ENCODE assay signal across 1 cellular context in the genomic region with DNA sequence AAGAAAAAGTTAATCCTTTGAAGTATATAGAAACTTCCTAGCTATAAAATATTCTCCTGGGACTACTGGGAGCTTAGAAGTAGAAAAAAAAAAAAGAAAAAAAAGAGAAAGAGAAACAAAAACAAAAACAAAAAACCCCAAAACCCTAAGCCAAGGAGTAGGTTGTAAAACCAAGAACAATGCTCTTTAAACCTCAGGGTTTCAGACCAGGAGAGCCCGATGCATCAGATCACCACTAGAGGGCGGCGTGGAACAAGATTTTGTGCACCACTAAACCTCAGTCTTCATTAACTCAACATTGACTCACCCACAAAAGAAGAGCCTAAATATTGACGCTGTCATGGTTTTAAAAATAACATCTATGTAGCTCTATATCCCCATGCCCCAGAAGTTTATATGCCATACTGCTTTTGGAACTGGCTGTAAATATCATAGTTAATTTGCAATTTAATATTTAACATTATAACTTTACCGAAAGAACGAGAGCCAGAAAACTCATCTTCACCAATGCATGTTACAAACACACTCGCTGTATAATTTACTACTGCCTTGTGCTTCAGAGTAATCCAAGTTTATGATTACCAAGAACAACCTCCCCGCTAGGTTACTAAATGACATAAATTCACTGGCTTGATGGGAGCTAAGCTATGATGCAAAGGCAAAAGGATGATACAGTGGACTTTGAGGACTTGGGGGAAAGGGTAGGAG.
TF ChIP-seq lines count a peak whose summit lies in the region.

No MANE protein-coding gene starts in this region.

TF ChIP-seq in K562, 482 proteins besides CTCF, POLR2A, EP300 and RAD21 (continued from another document and continues in another):
- TF ChIP-seq, protein P1, sequence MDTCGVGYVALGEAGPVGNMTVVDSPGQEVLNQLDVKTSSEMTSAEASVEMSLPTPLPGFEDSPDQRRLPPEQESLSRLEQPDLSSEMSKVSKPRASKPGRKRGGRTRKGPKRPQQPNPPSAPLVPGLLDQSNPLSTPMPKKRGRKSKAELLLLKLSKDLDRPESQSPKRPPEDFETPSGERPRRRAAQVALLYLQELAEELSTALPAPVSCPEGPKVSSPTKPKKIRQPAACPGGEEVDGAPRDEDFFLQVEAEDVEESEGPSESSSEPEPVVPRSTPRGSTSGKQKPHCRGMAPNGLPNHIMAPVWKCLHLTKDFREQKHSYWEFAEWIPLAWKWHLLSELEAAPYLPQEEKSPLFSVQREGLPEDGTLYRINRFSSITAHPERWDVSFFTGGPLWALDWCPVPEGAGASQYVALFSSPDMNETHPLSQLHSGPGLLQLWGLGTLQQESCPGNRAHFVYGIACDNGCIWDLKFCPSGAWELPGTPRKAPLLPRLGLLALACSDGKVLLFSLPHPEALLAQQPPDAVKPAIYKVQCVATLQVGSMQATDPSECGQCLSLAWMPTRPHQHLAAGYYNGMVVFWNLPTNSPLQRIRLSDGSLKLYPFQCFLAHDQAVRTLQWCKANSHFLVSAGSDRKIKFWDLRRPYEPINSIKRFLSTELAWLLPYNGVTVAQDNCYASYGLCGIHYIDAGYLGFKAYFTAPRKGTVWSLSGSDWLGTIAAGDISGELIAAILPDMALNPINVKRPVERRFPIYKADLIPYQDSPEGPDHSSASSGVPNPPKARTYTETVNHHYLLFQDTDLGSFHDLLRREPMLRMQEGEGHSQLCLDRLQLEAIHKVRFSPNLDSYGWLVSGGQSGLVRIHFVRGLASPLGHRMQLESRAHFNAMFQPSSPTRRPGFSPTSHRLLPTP (IDR thresholded peaks at IDR 0.05; ENCODE audit: borderline replicate concordance, extremely low read depth, insufficient read length) = no peak
- TF ChIP-seq, protein P2, sequence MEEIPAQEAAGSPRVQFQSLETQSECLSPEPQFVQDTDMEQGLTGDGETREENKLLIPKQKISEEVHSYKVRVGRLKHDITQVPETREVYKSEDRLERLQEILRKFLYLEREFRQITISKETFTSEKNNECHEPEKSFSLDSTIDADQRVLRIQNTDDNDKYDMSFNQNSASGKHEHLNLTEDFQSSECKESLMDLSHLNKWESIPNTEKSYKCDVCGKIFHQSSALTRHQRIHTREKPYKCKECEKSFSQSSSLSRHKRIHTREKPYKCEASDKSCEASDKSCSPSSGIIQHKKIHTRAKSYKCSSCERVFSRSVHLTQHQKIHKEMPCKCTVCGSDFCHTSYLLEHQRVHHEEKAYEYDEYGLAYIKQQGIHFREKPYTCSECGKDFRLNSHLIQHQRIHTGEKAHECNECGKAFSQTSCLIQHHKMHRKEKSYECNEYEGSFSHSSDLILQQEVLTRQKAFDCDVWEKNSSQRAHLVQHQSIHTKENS (CRISPR knock-in tag; IDR thresholded peaks at IDR 0.05) = no peak
- TF ChIP-seq, protein P3, sequence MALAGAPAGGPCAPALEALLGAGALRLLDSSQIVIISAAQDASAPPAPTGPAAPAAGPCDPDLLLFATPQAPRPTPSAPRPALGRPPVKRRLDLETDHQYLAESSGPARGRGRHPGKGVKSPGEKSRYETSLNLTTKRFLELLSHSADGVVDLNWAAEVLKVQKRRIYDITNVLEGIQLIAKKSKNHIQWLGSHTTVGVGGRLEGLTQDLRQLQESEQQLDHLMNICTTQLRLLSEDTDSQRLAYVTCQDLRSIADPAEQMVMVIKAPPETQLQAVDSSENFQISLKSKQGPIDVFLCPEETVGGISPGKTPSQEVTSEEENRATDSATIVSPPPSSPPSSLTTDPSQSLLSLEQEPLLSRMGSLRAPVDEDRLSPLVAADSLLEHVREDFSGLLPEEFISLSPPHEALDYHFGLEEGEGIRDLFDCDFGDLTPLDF (CRISPR knock-in tag; IDR thresholded peaks at IDR 0.05) = no peak
- TF ChIP-seq, protein P4, sequence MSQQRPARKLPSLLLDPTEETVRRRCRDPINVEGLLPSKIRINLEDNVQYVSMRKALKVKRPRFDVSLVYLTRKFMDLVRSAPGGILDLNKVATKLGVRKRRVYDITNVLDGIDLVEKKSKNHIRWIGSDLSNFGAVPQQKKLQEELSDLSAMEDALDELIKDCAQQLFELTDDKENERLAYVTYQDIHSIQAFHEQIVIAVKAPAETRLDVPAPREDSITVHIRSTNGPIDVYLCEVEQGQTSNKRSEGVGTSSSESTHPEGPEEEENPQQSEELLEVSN (IDR thresholded peaks at IDR 0.05; ENCODE audit: borderline replicate concordance in 1 of 2, extremely low read depth in 1 of 2, insufficient read depth in 1 of 2, insufficient read length in 1 of 2, low read depth in 1 of 2, low read length in 1 of 2, poor library complexity in 1 of 2, severe bottlenecking in 1 of 2) = no peak
- TF ChIP-seq EP400 (IDR thresholded peaks at IDR 0.05) (peak; percentile 36; the same call in 1 of the 2 replicates), NUFIP1 (IDR thresholded peaks at IDR 0.05; ENCODE audit: partially characterized antibody) (no peak), EWSR1 (IDR thresholded peaks at IDR 0.05; ENCODE audit: borderline replicate concordance, low read depth, partially characterized antibody) (no peak), ZNF57 (CRISPR knock-in tag; IDR thresholded peaks at IDR 0.05) (no peak), MEF2A (IDR thresholded peaks at IDR 0.05; ENCODE audit: control insufficient read depth, low read depth, low read length) (0 out of 2 replicates have a peak, but pooled peaks have one; percentile 41), YBX1 (IDR thresholded peaks at IDR 0.05) (no peak), SP1 (CRISPR knock-in tag; IDR thresholded peaks at IDR 0.05) (0 out of 2 replicates have a peak, but pooled peaks have one; percentile 38), ZNF444 (CRISPR knock-in tag; IDR thresholded peaks at IDR 0.05) (no peak), ZNF77 (CRISPR knock-in tag; IDR thresholded peaks at IDR 0.05) (no peak), SMARCB1 (IDR thresholded peaks at IDR 0.05; ENCODE audit: insufficient read length, low read depth) (no peak), NCOA6 (IDR thresholded peaks at IDR 0.05) (no peak), RBM15 (IDR thresholded peaks at IDR 0.05; ENCODE audit: insufficient read depth, low read length) (no peak), POLR3G (IDR thresholded peaks at IDR 0.05; ENCODE audit: extremely low read depth, insufficient read length, insufficient replicate concordance) (no peak), RBFOX2 (IDR thresholded peaks at IDR 0.05; ENCODE audit: low read depth, low read length) (no peak), ZBTB17 (CRISPR knock-in tag; IDR thresholded peaks at IDR 0.05) (no peak)
- TF ChIP-seq, protein P5, sequence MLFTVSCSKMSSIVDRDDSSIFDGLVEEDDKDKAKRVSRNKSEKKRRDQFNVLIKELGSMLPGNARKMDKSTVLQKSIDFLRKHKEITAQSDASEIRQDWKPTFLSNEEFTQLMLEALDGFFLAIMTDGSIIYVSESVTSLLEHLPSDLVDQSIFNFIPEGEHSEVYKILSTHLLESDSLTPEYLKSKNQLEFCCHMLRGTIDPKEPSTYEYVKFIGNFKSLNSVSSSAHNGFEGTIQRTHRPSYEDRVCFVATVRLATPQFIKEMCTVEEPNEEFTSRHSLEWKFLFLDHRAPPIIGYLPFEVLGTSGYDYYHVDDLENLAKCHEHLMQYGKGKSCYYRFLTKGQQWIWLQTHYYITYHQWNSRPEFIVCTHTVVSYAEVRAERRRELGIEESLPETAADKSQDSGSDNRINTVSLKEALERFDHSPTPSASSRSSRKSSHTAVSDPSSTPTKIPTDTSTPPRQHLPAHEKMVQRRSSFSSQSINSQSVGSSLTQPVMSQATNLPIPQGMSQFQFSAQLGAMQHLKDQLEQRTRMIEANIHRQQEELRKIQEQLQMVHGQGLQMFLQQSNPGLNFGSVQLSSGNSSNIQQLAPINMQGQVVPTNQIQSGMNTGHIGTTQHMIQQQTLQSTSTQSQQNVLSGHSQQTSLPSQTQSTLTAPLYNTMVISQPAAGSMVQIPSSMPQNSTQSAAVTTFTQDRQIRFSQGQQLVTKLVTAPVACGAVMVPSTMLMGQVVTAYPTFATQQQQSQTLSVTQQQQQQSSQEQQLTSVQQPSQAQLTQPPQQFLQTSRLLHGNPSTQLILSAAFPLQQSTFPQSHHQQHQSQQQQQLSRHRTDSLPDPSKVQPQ (CRISPR knock-in tag; IDR thresholded peaks at IDR 0.05; ENCODE audit: borderline replicate concordance) = no peak
- TF ChIP-seq, protein P6, sequence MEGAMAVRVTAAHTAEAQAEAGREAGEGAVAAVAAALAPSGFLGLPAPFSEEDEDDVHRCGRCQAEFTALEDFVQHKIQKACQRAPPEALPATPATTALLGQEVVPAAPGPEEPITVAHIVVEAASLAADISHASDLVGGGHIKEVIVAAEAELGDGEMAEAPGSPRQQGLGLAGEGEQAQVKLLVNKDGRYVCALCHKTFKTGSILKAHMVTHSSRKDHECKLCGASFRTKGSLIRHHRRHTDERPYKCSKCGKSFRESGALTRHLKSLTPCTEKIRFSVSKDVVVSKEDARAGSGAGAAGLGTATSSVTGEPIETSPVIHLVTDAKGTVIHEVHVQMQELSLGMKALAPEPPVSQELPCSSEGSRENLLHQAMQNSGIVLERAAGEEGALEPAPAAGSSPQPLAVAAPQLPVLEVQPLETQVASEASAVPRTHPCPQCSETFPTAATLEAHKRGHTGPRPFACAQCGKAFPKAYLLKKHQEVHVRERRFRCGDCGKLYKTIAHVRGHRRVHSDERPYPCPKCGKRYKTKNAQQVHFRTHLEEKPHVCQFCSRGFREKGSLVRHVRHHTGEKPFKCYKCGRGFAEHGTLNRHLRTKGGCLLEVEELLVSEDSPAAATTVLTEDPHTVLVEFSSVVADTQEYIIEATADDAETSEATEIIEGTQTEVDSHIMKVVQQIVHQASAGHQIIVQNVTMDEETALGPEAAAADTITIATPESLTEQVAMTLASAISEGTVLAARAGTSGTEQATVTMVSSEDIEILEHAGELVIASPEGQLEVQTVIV (CRISPR knock-in tag; IDR thresholded peaks at IDR 0.05; ENCODE audit: borderline replicate concordance) = no peak
- TF ChIP-seq, protein P7, sequence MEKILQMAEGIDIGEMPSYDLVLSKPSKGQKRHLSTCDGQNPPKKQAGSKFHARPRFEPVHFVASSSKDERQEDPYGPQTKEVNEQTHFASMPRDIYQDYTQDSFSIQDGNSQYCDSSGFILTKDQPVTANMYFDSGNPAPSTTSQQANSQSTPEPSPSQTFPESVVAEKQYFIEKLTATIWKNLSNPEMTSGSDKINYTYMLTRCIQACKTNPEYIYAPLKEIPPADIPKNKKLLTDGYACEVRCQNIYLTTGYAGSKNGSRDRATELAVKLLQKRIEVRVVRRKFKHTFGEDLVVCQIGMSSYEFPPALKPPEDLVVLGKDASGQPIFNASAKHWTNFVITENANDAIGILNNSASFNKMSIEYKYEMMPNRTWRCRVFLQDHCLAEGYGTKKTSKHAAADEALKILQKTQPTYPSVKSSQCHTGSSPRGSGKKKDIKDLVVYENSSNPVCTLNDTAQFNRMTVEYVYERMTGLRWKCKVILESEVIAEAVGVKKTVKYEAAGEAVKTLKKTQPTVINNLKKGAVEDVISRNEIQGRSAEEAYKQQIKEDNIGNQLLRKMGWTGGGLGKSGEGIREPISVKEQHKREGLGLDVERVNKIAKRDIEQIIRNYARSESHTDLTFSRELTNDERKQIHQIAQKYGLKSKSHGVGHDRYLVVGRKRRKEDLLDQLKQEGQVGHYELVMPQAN (IDR thresholded peaks at IDR 0.05; ENCODE audit: borderline replicate concordance) = peak; percentile 44; the same call in 1 of the 2 replicates
- TF ChIP-seq, protein P8, sequence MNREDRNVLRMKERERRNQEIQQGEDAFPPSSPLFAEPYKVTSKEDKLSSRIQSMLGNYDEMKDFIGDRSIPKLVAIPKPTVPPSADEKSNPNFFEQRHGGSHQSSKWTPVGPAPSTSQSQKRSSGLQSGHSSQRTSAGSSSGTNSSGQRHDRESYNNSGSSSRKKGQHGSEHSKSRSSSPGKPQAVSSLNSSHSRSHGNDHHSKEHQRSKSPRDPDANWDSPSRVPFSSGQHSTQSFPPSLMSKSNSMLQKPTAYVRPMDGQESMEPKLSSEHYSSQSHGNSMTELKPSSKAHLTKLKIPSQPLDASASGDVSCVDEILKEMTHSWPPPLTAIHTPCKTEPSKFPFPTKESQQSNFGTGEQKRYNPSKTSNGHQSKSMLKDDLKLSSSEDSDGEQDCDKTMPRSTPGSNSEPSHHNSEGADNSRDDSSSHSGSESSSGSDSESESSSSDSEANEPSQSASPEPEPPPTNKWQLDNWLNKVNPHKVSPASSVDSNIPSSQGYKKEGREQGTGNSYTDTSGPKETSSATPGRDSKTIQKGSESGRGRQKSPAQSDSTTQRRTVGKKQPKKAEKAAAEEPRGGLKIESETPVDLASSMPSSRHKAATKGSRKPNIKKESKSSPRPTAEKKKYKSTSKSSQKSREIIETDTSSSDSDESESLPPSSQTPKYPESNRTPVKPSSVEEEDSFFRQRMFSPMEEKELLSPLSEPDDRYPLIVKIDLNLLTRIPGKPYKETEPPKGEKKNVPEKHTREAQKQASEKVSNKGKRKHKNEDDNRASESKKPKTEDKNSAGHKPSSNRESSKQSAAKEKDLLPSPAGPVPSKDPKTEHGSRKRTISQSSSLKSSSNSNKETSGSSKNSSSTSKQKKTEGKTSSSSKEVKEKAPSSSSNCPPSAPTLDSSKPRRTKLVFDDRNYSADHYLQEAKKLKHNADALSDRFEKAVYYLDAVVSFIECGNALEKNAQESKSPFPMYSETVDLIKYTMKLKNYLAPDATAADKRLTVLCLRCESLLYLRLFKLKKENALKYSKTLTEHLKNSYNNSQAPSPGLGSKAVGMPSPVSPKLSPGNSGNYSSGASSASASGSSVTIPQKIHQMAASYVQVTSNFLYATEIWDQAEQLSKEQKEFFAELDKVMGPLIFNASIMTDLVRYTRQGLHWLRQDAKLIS (CRISPR knock-in tag; IDR thresholded peaks at IDR 0.05) = no peak
- TF ChIP-seq, protein P9, sequence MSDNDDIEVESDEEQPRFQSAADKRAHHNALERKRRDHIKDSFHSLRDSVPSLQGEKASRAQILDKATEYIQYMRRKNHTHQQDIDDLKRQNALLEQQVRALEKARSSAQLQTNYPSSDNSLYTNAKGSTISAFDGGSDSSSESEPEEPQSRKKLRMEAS (CRISPR knock-in tag; IDR thresholded peaks at IDR 0.05) = no peak
